ENCODE assay signal across 1 cellular context in genomic region chr5:102722930-102723329, GRCh38.
TF ChIP-seq lines count a peak whose summit lies in the region.

No MANE protein-coding gene starts in this region.

TF ChIP-seq in WTC11, 78 proteins besides CTCF, POLR2A, EP300 and RAD21 (continued from another document):
- TF ChIP-seq FOXP4 (CRISPR knock-in tag; IDR thresholded peaks at IDR 0.05), result no peak
